1 cellular context compared by ENCODE assay signal in genomic region chr6:37538107-37538506, GRCh38.
TF ChIP-seq lines count a peak whose summit lies in the region.

No MANE protein-coding gene starts in this region.

TF ChIP-seq in GM12878, 131 proteins besides CTCF, POLR2A, EP300 and RAD21 (continued from another document):
- TF ChIP-seq ZNF274 (IDR thresholded peaks at IDR 0.05; ENCODE audit: insufficient read depth, insufficient read length) (no peak), SREBF1 (IDR thresholded peaks at IDR 0.05; ENCODE audit: low read length) (no peak), CHD4 (IDR thresholded peaks at IDR 0.05) (no peak), RELA (IDR thresholded peaks at IDR 0.05; ENCODE audit: borderline replicate concordance, partially characterized antibody) (no peak), BHLHE40 (IDR thresholded peaks at IDR 0.05; ENCODE audit: borderline replicate concordance in 1 of 2, low read depth in 2 of 2, low read length in 1 of 2) (no peak), MAX (IDR thresholded peaks at IDR 0.05; ENCODE audit: low read depth, low read length) (no peak), POU2F2 (IDR thresholded peaks at IDR 0.05; ENCODE audit: borderline replicate concordance, low read depth, low read length) (no peak), ZNF207 (IDR thresholded peaks at IDR 0.05; ENCODE audit: borderline replicate concordance) (peak; percentile 42; the same call in 1 of the 2 replicates), ZNF622 (IDR thresholded peaks at IDR 0.05) (no peak), YY1 (IDR thresholded peaks at IDR 0.05; ENCODE audit: low read depth, low read length) (peak; percentile 51; the same call in 1 of the 2 replicates), HCFC1 (IDR thresholded peaks at IDR 0.05; ENCODE audit: low read length) (no peak), CREM (IDR thresholded peaks at IDR 0.05; ENCODE audit: low read depth) (no peak), MXI1 (IDR thresholded peaks at IDR 0.05; ENCODE audit: low read depth, low read length) (no peak), BMI1 (IDR thresholded peaks at IDR 0.05; ENCODE audit: borderline replicate concordance) (no peak), RCOR1 (conservative IDR thresholded peaks at IDR 0.05; ENCODE audit: low read depth, low read length) (no peak)
